In genomic region chr1:3330771-3331245, GRCh38 we compare ENCODE assay signal across 14 cellular contexts.
"Had no signal": no experiment of that assay in that cellular context is flagged by ENCODE, and none has a peak within 500 bp of the region (broad histone marks: within the 10 kb centered on the region; RNA-seq: fewer than 3 reads in every experiment).

No MANE protein-coding gene starts in this region.

- ATAC-seq: activated CD8-positive, alpha-beta T cell treated with anti-CD3 and anti-CD28 coated beads, Interleukin-2, amount 10 ng/mL, durations not matched to agents 7 days and 5 days; T-cell had no signal

- H3K27ac ChIP-seq: esophagus squamous epithelium, prostate gland, right atrium auricular region had no signal

- DNase-seq: activated B cell treated with CpG ODN at 0.5 μM for 24 hours; activated CD4-positive, alpha-beta T cell treated with anti-CD3 and anti-CD28 coated beads for 4 hours; activated CD8-positive, alpha-beta T cell treated with anti-CD3 and anti-CD28 coated beads, Interleukin-2, amount 10 ng/mL, durations not matched to agents 7 days and 5 days; activated naive CD4-positive, alpha-beta T cell treated with Interleukin-2 at 50 U/mL for 16 hours; activated naive CD8-positive, alpha-beta T cell treated with anti-CD3 and anti-CD28 coated beads, Interleukin-2, amount 10 ng/mL, durations not matched to agents 7 days and 5 days; activated T-cell treated with anti-CD3 and anti-CD28 coated beads, Interleukin-2, amount 50 U/mL, for 24 hours; cortex of kidney; effector CD4-positive, alpha-beta T cell; esophagus squamous epithelium; stimulated activated CD4-positive, alpha-beta T cell treated with anti-CD3 and anti-CD28 coated beads, Interleukin-2, amount 100 ng/mL, for 24 hours; T-cell had no signal

- H3K4me1 ChIP-seq: esophagus squamous epithelium had no signal

- H3K36me3 ChIP-seq: esophagus squamous epithelium, prostate gland, right atrium auricular region had no signal

- H3K9me3 ChIP-seq: esophagus squamous epithelium, prostate gland, right atrium auricular region had no signal

- H3K27me3 ChIP-seq: right atrium auricular region had no signal

- H3K4me3 ChIP-seq: esophagus squamous epithelium, lung, prostate gland, right atrium auricular region had no signal
